ENCODE assay signal across 3 cellular contexts in genomic region chr20:23649242-23649641, GRCh38.
TF ChIP-seq lines count a peak whose summit lies in the region.

No MANE protein-coding gene starts in this region.

TF ChIP-seq in A549, 52 proteins besides CTCF, POLR2A, EP300 and RAD21:
- no peak for TF ChIP-seq BCL3 (IDR thresholded peaks at IDR 0.05)
- peak; percentile 51 to 57; a peak in 3 of 4 replicates for TF ChIP-seq CEBPB (IDR thresholded peaks at IDR 0.05)
- no peak for TF ChIP-seq USF2 (IDR thresholded peaks at IDR 0.05)
- no peak for TF ChIP-seq RFX5 (IDR thresholded peaks at IDR 0.05)
- no peak for TF ChIP-seq ELK1 (IDR thresholded peaks at IDR 0.05; ENCODE audit: low read depth, low read length)
- no peak for TF ChIP-seq ZFP36 (IDR thresholded peaks at IDR 0.05; ENCODE audit: borderline replicate concordance, partially characterized antibody)
- TF ChIP-seq BHLHE40 (IDR thresholded peaks at IDR 0.05; ENCODE audit: low read depth, low read length), result no peak
- no peak for TF ChIP-seq FOXS1 (CRISPR knock-in tag; IDR thresholded peaks at IDR 0.05)
- no peak for TF ChIP-seq RARB (CRISPR knock-in tag; IDR thresholded peaks at IDR 0.05)
TF ChIP-seq in A549: peak in this region for 1.

TF ChIP-seq in IMR-90, 13 proteins besides CTCF, POLR2A, EP300 and RAD21:
- TF ChIP-seq RCOR1 (IDR thresholded peaks at IDR 0.05; ENCODE audit: insufficient replicate concordance, low read length), result no peak
- TF ChIP-seq MAFK (IDR thresholded peaks at IDR 0.05; ENCODE audit: low read depth, low read length), result no peak
- TF ChIP-seq CEBPB (IDR thresholded peaks at IDR 0.05; ENCODE audit: low read depth, low read length), result peak; percentile 59

TF ChIP-seq in K562, 482 proteins besides CTCF, POLR2A, EP300 and RAD21:
- no peak for TF ChIP-seq SIRT6 (IDR thresholded peaks at IDR 0.05; ENCODE audit: low read depth, low read length)
- TF ChIP-seq CEBPB (tag; IDR thresholded peaks at IDR 0.05), result peak; percentile 53
TF ChIP-seq in K562: peak in this region for 1.
